In the genomic region with DNA sequence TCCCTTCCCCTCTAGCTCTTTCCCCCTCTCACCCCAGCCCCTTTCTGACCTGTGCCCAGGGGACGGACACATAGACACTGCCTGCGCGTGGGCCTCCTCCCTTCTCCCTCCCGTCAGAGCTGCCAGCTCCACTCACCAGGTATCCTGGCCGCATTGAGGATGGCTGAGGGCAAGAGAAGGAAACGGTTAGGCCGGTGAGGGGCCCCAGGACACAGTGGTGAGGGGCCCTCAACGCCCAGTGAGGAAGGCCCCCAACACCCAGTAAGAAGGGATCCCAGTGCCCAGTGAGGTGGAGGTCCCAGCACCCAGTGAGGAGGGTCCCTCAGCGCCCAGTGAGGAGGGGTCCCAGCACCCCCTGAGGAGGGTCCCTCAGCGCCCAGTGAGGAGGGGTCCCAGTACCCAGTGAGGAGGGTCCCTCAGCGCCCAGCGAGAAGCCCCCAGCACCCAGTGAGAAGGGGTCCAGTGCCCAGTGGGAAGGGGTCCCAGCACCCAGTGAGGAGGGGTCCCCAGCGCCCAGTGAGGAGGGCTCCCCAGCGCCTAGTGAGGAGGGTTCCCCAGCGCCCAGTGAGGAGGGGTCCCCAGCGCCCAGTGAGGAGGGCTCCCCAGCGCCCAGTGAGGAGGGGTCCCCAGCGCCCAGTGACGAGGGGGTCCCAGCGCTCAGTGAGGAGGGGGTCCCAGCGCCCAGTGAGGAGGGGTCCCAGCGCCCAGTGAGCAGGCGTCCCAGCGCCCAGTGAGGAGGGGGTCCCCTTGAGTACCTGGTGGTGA, we compare ENCODE assay signal across 1 cellular context.
TF ChIP-seq lines count a peak whose summit lies in the region.

No MANE protein-coding gene starts in this region.

TF ChIP-seq in HEK293, 187 proteins besides CTCF, POLR2A, EP300 and RAD21 (continued from another document):
- TF ChIP-seq ZBTB7A (tag by site-specific recombination; IDR thresholded peaks at IDR 0.05; ENCODE audit: low read depth), result 0 out of 2 replicates have a peak, but pooled peaks have one; percentile 3
